In the genomic region with DNA sequence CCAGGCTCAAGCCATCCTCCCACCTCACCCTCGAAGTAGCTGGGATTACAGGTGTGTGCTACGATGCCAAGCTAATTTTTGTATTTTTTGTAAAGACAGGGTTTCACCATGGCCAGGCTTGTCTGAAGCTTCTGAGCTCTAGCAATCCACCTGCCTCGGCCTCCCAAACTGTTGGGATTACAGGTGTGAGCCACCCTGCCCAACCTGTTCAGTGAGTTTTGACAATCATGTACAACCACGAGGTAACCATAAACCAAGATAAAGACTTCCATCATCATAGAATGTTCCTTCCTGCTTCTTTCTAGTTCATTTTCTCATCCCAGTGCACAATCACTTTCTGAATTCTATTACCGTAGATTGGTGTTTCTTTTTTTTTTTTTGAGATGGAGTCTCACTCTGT, we compare ENCODE assay signal across 17 cellular contexts. TPM values are rescaled to one million over a fixed set of nuclear protein-coding genes. Genes with fewer than 3 reads are reported as not detected.
A peak's percentile ranks its signal among the peaks of the same experiment; 100 is the strongest.
DNase-seq lines count a peak whose midpoint lies in the region; ATAC-seq, FAIRE-seq and TF ChIP-seq lines count a peak whose summit lies in the region.
"Had no signal": no experiment of that assay in that cellular context is flagged by ENCODE, and none has a peak within 500 bp of the region (broad histone marks: within the 10 kb centered on the region; RNA-seq: fewer than 3 reads in every experiment).

No MANE protein-coding gene starts in this region.

- FAIRE-seq in GM12892 (lab: Jason Lieb, UNC), result no peak
- FAIRE-seq: GM19239, HTR-8/SVneo had no signal

- TF ChIP-seq CTCF in C4-2B (conservative IDR thresholded peaks at IDR 0.05) (no peak), WTC11 (IDR thresholded peaks at IDR 0.05) (no peak), mucosa of descending colon (IDR thresholded peaks at IDR 0.05) (no peak)

- peak; percentile 38 for DNase-seq in DMS53 treated with DMSO at 0.1 percent for 48 hours (lab: John Stamatoyannopoulos, UW; ENCODE audit: unreplicated experiment)
- DNase-seq in WTC11 (ENCODE audit: low spot score), result no peak
- peak in 2 of 3 donors; percentile 77 to 85 for DNase-seq in mucosa of descending colon
- no peak for DNase-seq in NCI-H2171 (lab: John Stamatoyannopoulos, UW)
- no peak for DNase-seq in GM12892 (ENCODE audit: insufficient read length)
- DNase-seq: C1 segment of cervical spinal cord, EL, H7, NCI-H1105 treated with DMSO at 0.1 percent for 48 hours, NCI-H187 treated with DMSO at 0.1 percent for 48 hours, NCI-H69 had no signal

- intact Hi-C loops in mucosa of descending colon (cut with DNase I, micrococcal nuclease), result no loop called here

- peaks cover 19% of the 10 kb centered on the region for H3K4me1 ChIP-seq in mucosa of descending colon (ENCODE audit: low read depth)
- H3K4me1 ChIP-seq: SJSA1 had no signal

- TF ChIP-seq POLR2A in GM12892 (IDR thresholded peaks at IDR 0.05; ENCODE audit: low read depth, low read length), result no peak

- CTCF ChIA-PET in WTC11 (lab: Charles Lee), result interaction anchor here (1.3 kb wide), 1 partner anchor 8 kb away, joined by 6 read pairs; no protein-coding TSS in a partner anchor

- H3K9me3 ChIP-seq in mucosa of descending colon, result no peaks in the 10 kb centered on the region
- H3K9me3 ChIP-seq: SJSA1 had no signal

- no peak overlapping the region for H3K4me3 ChIP-seq in mucosa of descending colon
- H3K4me3 ChIP-seq: SJSA1 had no signal

- H3K4me1 Mint-ChIP-seq in WTC11, result peaks cover 23% of the 10 kb centered on the region

- peaks cover 3% of the 10 kb centered on the region; the same call in 1 of the 2 replicates for H3K9me3 Mint-ChIP-seq in WTC11

- H3K36me3 ChIP-seq in mucosa of descending colon (ENCODE audit: low read depth), result no peaks in the 10 kb centered on the region
- H3K36me3 ChIP-seq: SJSA1 had no signal

- ATAC-seq in WTC11 (no peak), mucosa of descending colon (peak; percentile 70), HG02623 (IDR thresholded peaks at IDR 0.05; ENCODE audit: unreplicated experiment) (no peak), HG03025 (IDR thresholded peaks at IDR 0.05; ENCODE audit: low FRiP score, unreplicated experiment) (no peak)

- no peak overlapping the region for H3K4me3 Mint-ChIP-seq in WTC11

- POLR2A ChIA-PET in WTC11 (lab: Charles Lee), result no interaction called here

- H3K36me3 Mint-ChIP-seq in WTC11, result no peaks in the 10 kb centered on the region

- 0 out of 2 replicates have a peak overlapping the region, but pooled peaks have one; percentile 7 for H3K27ac ChIP-seq in C4-2B
- H3K27ac ChIP-seq: SJSA1 had no signal

- H3K27ac Mint-ChIP-seq in WTC11, result peak overlapping the region; percentile 61; the same call in 1 of the 2 replicates

- no peaks in the 10 kb centered on the region for H3K27me3 Mint-ChIP-seq in WTC11 (ENCODE audit: low read depth)

TF ChIP-seq in WTC11, 78 proteins besides CTCF, POLR2A, EP300 and RAD21:
- no peak for TF ChIP-seq RORB (CRISPR knock-in tag; IDR thresholded peaks at IDR 0.05)
- TF ChIP-seq, protein P1, sequence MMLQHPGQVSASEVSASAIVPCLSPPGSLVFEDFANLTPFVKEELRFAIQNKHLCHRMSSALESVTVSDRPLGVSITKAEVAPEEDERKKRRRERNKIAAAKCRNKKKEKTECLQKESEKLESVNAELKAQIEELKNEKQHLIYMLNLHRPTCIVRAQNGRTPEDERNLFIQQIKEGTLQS (CRISPR knock-in tag; conservative IDR thresholded peaks at IDR 0.05), result no peak
- no peak for TF ChIP-seq FOXK1 (CRISPR knock-in tag; IDR thresholded peaks at IDR 0.05)
- no peak for TF ChIP-seq CREB1 (CRISPR knock-in tag; IDR thresholded peaks at IDR 0.05)
- no peak for TF ChIP-seq HMGA2 (CRISPR knock-in tag; IDR thresholded peaks at IDR 0.05)
- no peak for TF ChIP-seq ZNF232 (CRISPR knock-in tag; IDR thresholded peaks at IDR 0.05)
- no peak for TF ChIP-seq NR1H2 (CRISPR knock-in tag; IDR thresholded peaks at IDR 0.05)
- TF ChIP-seq CBFB (CRISPR knock-in tag; IDR thresholded peaks at IDR 0.05; ENCODE audit: low read depth), result no peak
- TF ChIP-seq PRRX2 (CRISPR knock-in tag; IDR thresholded peaks at IDR 0.05), result no peak
- no peak for TF ChIP-seq JUN (CRISPR knock-in tag; IDR thresholded peaks at IDR 0.05)
- TF ChIP-seq ZNF423 (CRISPR knock-in tag; IDR thresholded peaks at IDR 0.05), result no peak
- no peak for TF ChIP-seq ZNF532 (CRISPR knock-in tag; IDR thresholded peaks at IDR 0.05; ENCODE audit: borderline replicate concordance)
- TF ChIP-seq NR3C1 (CRISPR knock-in tag; conservative IDR thresholded peaks at IDR 0.05; ENCODE audit: low read depth), result no peak
TF ChIP-seq in WTC11: peak in this region for 0.

RNA-seq across cellular contexts. Expression of gene MKRN1, which starts 30.5 kb away (rescaled TPM):
- total RNA-seq in WTC11 (2021) (106 to 121 TPM (median 106 TPM) in 3 replicates), mucosa of descending colon (100 to 1,000 TPM; 169 to 263 (median 188) TPM)
- 41.8 TPM for polyA plus RNA-seq in GM12892 (2012; ENCODE audit: missing spikeins)

Comparison
In these comparisons a context has a peak if more than half of its experiments do, and no peak if none do; other contexts are left out.
1. DNase-seq: peak in DMS53 treated with DMSO at 0.1 percent for 48 hours (single experiment) and mucosa of descending colon (2 of 3); none in WTC11 (single experiment), NCI-H2171 (single experiment) and GM12892 (single experiment).